In genomic region chr12:128056299-128056885, GRCh38 we compare ENCODE assay signal across 17 cellular contexts.
"Had no signal": no experiment of that assay in that cellular context is flagged by ENCODE, and none has a peak within 500 bp of the region (broad histone marks: within the 10 kb centered on the region; RNA-seq: fewer than 3 reads in every experiment).

No MANE protein-coding gene starts in this region.

- ATAC-seq: activated CD8-positive, alpha-beta memory T cell treated with anti-CD3 and anti-CD28 coated beads, Interleukin-2, amount 10 ng/mL, durations not matched to agents 7 days and 5 days; esophagus mucosa; left ventricle myocardium superior; natural killer cell treated with Interleukin-12 subunit alpha and Interleukin-12 subunit beta and Interleukin-15 and Interleukin-18, amount 100 ng/mL, for 72 hours; sciatic nerve had no signal

- DNase-seq: activated CD4-positive, alpha-beta T cell treated with anti-CD3 and anti-CD28 coated beads for 1 hour; activated CD4-positive, alpha-beta T cell treated with anti-CD3 and anti-CD28 coated beads, Interleukin-2, amount 50 U/mL, for 48 hours; activated CD8-positive, alpha-beta memory T cell treated with anti-CD3 and anti-CD28 coated beads, Interleukin-2, amount 10 ng/mL, durations not matched to agents 7 days and 5 days; activated naive CD4-positive, alpha-beta T cell treated with anti-CD3 and anti-CD28 coated beads, Interleukin-2, amount 10 ng/mL, durations not matched to agents 7 days and 5 days; activated T-cell treated with anti-CD3 and anti-CD28 coated beads, Interleukin-2, amount 50 U/mL, for 1 hour; caudate nucleus; left ventricle myocardium superior; mesenchymal stem cell; ovary; spleen; T-helper 1 cell; T1000; upper lobe of left lung had no signal

- H3K27me3 ChIP-seq: ovary, spleen, suprapubic skin, upper lobe of left lung had no signal

- H3K27ac ChIP-seq: ovary, suprapubic skin, upper lobe of left lung had no signal

- H3K4me3 ChIP-seq: ovary, spleen, suprapubic skin, upper lobe of left lung had no signal

- H3K4me1 ChIP-seq: spleen, suprapubic skin, upper lobe of left lung had no signal

- H3K9me3 ChIP-seq: ovary, suprapubic skin had no signal

- H3K36me3 ChIP-seq: ovary, spleen, suprapubic skin, upper lobe of left lung had no signal
